Comparison of ENCODE assay signal across 8 cellular contexts in the genomic region with DNA sequence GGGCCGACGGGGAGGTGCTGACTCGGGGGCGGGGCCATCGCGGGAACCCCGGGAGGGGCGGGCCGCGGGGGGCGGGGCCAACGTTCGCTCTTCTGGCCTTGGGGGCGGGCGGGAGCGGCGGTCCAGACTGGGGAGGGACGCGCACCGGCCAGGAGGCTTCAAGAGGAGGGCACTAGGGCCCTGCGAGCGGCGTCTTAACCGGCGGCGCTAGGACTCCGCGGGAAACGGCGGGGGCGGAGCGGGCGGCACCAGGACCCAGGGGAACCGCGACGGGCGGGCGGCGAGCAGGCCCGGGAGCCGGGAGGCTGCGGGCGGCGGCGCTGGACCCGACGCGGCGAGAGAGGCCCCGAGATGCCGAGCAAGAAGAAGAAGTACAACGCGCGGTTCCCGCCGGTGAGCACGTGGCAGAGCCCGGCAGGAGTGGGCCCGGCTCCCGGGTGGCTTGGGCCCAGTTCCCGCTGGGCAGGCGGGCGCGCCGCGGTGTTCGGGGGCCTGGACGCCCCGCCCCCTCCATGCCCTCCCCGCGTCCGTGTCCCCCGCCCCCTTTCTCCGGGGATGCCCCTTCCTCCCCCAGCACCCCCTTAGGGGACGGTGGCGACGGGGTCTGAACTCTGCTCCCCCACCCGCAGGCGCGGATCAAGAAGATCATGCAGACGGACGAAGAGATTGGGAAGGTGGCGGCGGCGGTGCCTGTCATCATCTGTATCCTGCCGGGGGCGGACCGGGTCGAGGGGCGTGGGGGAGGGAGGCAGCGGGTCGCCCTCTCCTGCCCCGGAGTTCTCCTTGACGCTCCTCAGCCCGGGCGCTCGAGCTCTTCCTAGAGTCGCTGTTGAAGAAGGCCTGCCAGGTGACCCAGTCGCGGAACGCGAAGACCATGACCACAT. TPM values are rescaled to one million over a fixed set of nuclear protein-coding genes. Genes with fewer than 3 reads are reported as not detected.
DNase-seq lines count a peak whose midpoint lies in the region; ATAC-seq and TF ChIP-seq lines count a peak whose summit lies in the region.

A gene with protein sequence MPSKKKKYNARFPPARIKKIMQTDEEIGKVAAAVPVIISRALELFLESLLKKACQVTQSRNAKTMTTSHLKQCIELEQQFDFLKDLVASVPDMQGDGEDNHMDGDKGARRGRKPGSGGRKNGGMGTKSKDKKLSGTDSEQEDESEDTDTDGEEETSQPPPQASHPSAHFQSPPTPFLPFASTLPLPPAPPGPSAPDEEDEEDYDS (plus strand): TSS at position 276 of the 884 bp plus-strand sequence. CDS start 76 bp downstream, at position 352.

- H3K27ac ChIP-seq in KMS-11 (peak within 1 kb of the TSS; percentile 56), Panc1 (ENCODE audit: low read length) (peak within 1 kb of the TSS; percentile 99), esophagus (ENCODE audit: low read depth in 2 of 2, low read length in 1 of 2) (peak within 1 kb of the TSS; percentile 96 to 98)

- DNase-seq in DMS153 (lab: John Stamatoyannopoulos, UW) = peak; percentile 96
- no peak for DNase-seq in Panc1 (ENCODE audit: low read depth, low spot score)
- DNase-seq in activated T-cell treated with anti-CD3 and anti-CD28 coated beads, Interleukin-2, amount 50 U/mL, for 4 hours = peak; percentile 99
- peak; percentile 99 for DNase-seq in stimulated activated CD8-positive, alpha-beta memory T cell treated with anti-CD3 and anti-CD28 coated beads, Interleukin-4, amount 100 ng/mL, for 48 hours

- H2AFZ ChIP-seq in KMS-11 (ENCODE audit: low read depth) = peak within 1 kb of the TSS; percentile 64

- in situ Hi-C loops in Panc1 (cut with HindIII; ENCODE audit: low pct_unique_long_range_greater_than_20kb, low sequenced_read_pairs) = no loop called here

- no peaks in the 10 kb centered on the region for H3K27me3 Mint-ChIP-seq in activated T-cell treated with anti-CD3 and anti-CD28 coated beads, Interleukin-2, amount 50 U/mL, for 4 hours (ENCODE audit: low read depth)

- POLR2A ChIA-PET in Panc1 (lab: Charles Lee) = no interaction called here

- CTCF ChIA-PET in Panc1 (lab: Charles Lee) = no interaction called here

- H3K4me1 Mint-ChIP-seq in activated T-cell treated with anti-CD3 and anti-CD28 coated beads, Interleukin-2, amount 50 U/mL, for 4 hours (ENCODE audit: low read depth) = peaks cover 45% of the 10 kb centered on the region

- no peaks in the 10 kb centered on the region for H4K20me1 ChIP-seq in KMS-11 (ENCODE audit: insufficient read depth)

- H3K36me3 ChIP-seq in KMS-11 (ENCODE audit: insufficient read depth) (no peaks in the 10 kb centered on the region), Panc1 (ENCODE audit: control insufficient read depth, insufficient read depth, low read length) (peaks cover 3% of the 10 kb centered on the region; the same call in 1 of the 2 replicates), esophagus (ENCODE audit: control insufficient read depth in 2 of 2, insufficient read depth in 2 of 2, low read length in 1 of 2) (peaks cover 0 to 9% of the 10 kb centered on the region in 2 donors), mucosa of stomach (ENCODE audit: control insufficient read depth, insufficient read depth, low read length) (peaks cover 4% of the 10 kb centered on the region)

- no peaks in the 10 kb centered on the region for H3K9me3 ChIP-seq in Panc1 (ENCODE audit: control insufficient read depth, insufficient read depth, low read depth, low read length)
- no peaks in the 10 kb centered on the region for H3K9me3 ChIP-seq in esophagus (ENCODE audit: control insufficient read depth in 2 of 2, insufficient read depth in 1 of 2, low read depth in 1 of 2, low read length in 1 of 2)
- no peaks in the 10 kb centered on the region for H3K9me3 ChIP-seq in mucosa of stomach (ENCODE audit: control insufficient read depth, low read length)

- H3K4me3 Mint-ChIP-seq in activated T-cell treated with anti-CD3 and anti-CD28 coated beads, Interleukin-2, amount 50 U/mL, for 4 hours = peak within 1 kb of the TSS; percentile 92

- no TSS peak for BruUV-seq in Panc1 (replicated peaks; lab: Mats Ljungman, UMichigan)

- 1% methylated on average over 41 to 102 of the region's 102 CpGs for WGBS in esophagus, 2 donors

- peaks cover 14% of the 10 kb centered on the region for H3K4me1 ChIP-seq in KMS-11 (ENCODE audit: low read depth, poor library complexity, severe bottlenecking)
- peaks cover 54% of the 10 kb centered on the region for H3K4me1 ChIP-seq in Panc1 (ENCODE audit: control insufficient read depth, insufficient read depth, low read length)
- peaks cover 28 to 42% of the 10 kb centered on the region in 2 donors for H3K4me1 ChIP-seq in esophagus (ENCODE audit: control insufficient read depth in 2 of 2, insufficient read depth in 2 of 2, low read length in 1 of 2)
- peaks cover 42% of the 10 kb centered on the region for H3K4me1 ChIP-seq in mucosa of stomach (ENCODE audit: control insufficient read depth, insufficient read depth, low read length)

- peak within 1 kb of the TSS; percentile 96 for H3K4me2 ChIP-seq in KMS-11

- TF ChIP-seq CTCF in KMS-11 (conservative IDR thresholded peaks at IDR 0.05; ENCODE audit: low read depth, low read length) = no peak
- TF ChIP-seq CTCF in Panc1 (IDR thresholded peaks at IDR 0.05) = no peak

- H3K9me3 Mint-ChIP-seq in activated T-cell treated with anti-CD3 and anti-CD28 coated beads, Interleukin-2, amount 50 U/mL, for 4 hours = no peaks in the 10 kb centered on the region

- intact Hi-C loops in Panc1 (cut with micrococcal nuclease; ENCODE audit: unreplicated experiment) = no loop called here

- peaks cover 8% of the 10 kb centered on the region for H3K36me3 Mint-ChIP-seq in activated T-cell treated with anti-CD3 and anti-CD28 coated beads, Interleukin-2, amount 50 U/mL, for 4 hours (ENCODE audit: insufficient read depth)

- H3K79me2 ChIP-seq in KMS-11 (ENCODE audit: insufficient read depth, low read depth) = peaks cover 13% of the 10 kb centered on the region; the same call in 1 of the 2 replicates

- peak; percentile 77 for ATAC-seq in GM21737 (IDR thresholded peaks at IDR 0.05; ENCODE audit: unreplicated experiment)
- peak; percentile 75 for ATAC-seq in Panc1
- peak; percentile 90 to 91 for ATAC-seq in activated T-cell treated with anti-CD3 and anti-CD28 coated beads, Interleukin-2, amount 50 U/mL, for 4 hours

- no peaks in the 10 kb centered on the region for H3K27me3 ChIP-seq in KMS-11 (ENCODE audit: insufficient read depth, low read depth)
- no peaks in the 10 kb centered on the region for H3K27me3 ChIP-seq in Panc1 (ENCODE audit: control insufficient read depth, insufficient read depth, low read length)
- no peaks in the 10 kb centered on the region for H3K27me3 ChIP-seq in esophagus (ENCODE audit: control insufficient read depth in 1 of 2, insufficient read depth in 2 of 2, low read length in 2 of 2)
- no peaks in the 10 kb centered on the region for H3K27me3 ChIP-seq in mucosa of stomach (ENCODE audit: control insufficient read depth, insufficient read depth, low read length)

- H3K4me3 ChIP-seq in KMS-11 (IDR thresholded peaks at IDR 0.05; ENCODE audit: insufficient read depth, low read depth, low read length) (no peak within 1 kb of the TSS), Panc1 (ENCODE audit: low read depth in 2 of 2, low read length in 2 of 2) (peak within 1 kb of the TSS; percentile 91 to 97), esophagus (ENCODE audit: low read depth in 1 of 2, low read length in 2 of 2) (peak within 1 kb of the TSS; percentile 72 to 88), mucosa of stomach (ENCODE audit: low read length) (peak within 1 kb of the TSS; percentile 97)

- H3K9ac ChIP-seq in KMS-11 = peak within 1 kb of the TSS; percentile 82
- H3K9ac ChIP-seq in mucosa of stomach (ENCODE audit: low read length) = peak within 1 kb of the TSS; percentile 98

RNA-seq across cellular contexts. Expression of the gene that starts here (rescaled TPM):
- total RNA-seq in Panc1 (2021; ENCODE audit: unreplicated experiment) = 581 TPM
- polyA plus RNA-seq in Panc1 (2012; ENCODE audit: insufficient read length) = 845 TPM
- total RNA-seq in activated T-cell treated with anti-CD3 and anti-CD28 coated beads, Interleukin-2, amount 50 U/mL, for 4 hours = 100 to 1,000 TPM in 2 of 3 donors, 10 to 100 TPM in 1; 96.1 to 118 (median 106) TPM
- polyA plus RNA-seq in esophagus = 100 to 1,000 TPM in 1 of 2 donors, 10 to 100 TPM in 1; 89.6 to 103 TPM
